Comparison of ENCODE assay signal across 14 cellular contexts in genomic region chr12:95574030-95574429, GRCh38. TPM values are rescaled to one million over a fixed set of nuclear protein-coding genes. Genes with fewer than 3 reads are reported as not detected.
A peak's percentile ranks its signal among the peaks of the same experiment; 100 is the strongest.
DNase-seq lines count a peak whose midpoint lies in the region; ATAC-seq and TF ChIP-seq lines count a peak whose summit lies in the region.
"Had no signal": no experiment of that assay in that cellular context is flagged by ENCODE, and none has a peak within 500 bp of the region (broad histone marks: within the 10 kb centered on the region; RNA-seq: fewer than 3 reads in every experiment).

No MANE protein-coding gene starts in this region.

- no peak overlapping the region for H3K9ac ChIP-seq in IMR-90 (ENCODE audit: low read depth, low read length)
- peak overlapping the region; percentile 62 for H3K9ac ChIP-seq in iPS-15b (ENCODE audit: low read depth, low read length)

- H2BK15ac ChIP-seq in IMR-90 (ENCODE audit: low read depth, low read length) = no peak overlapping the region

- H3K27ac Mint-ChIP-seq in CD4-positive, CD25-positive, alpha-beta regulatory T cell = no peak overlapping the region

- H2AK9ac ChIP-seq in IMR-90 (replicated peaks; ENCODE audit: low read depth, low read length, poor library complexity) = peak overlapping the region; percentile 7

- H3K27ac ChIP-seq in CD4-positive, CD25-positive, alpha-beta regulatory T cell (ENCODE audit: insufficient read depth, low read length, poor library complexity, severe bottlenecking) = no peak overlapping the region
- H3K27ac ChIP-seq in IMR-90 (ENCODE audit: insufficient read depth, low read length) = no peak overlapping the region
- H3K27ac ChIP-seq in foreskin keratinocyte = no peak overlapping the region
- H3K27ac ChIP-seq in PC-9 = no peak overlapping the region
- H3K27ac ChIP-seq: uterus had no signal

- H2BK120ac ChIP-seq in IMR-90 (ENCODE audit: low read depth, low read length) = peak overlapping the region; percentile 54; the same call in 1 of the 2 replicates

- H3K4me2 ChIP-seq in IMR-90 (ENCODE audit: low read depth, low read length) (no peak overlapping the region; the same call in 1 of the 2 replicates), PC-9 (no peak overlapping the region)

- H3K4me3 Mint-ChIP-seq in CD4-positive, CD25-positive, alpha-beta regulatory T cell = peak overlapping the region in 3 of 4 donors; percentile 4 to 61 (median 33)

- no peaks in the 10 kb centered on the region for H4K20me1 ChIP-seq in IMR-90 (ENCODE audit: insufficient read depth, low read length)
- H4K20me1 ChIP-seq in PC-9 (ENCODE audit: insufficient read depth) = no peaks in the 10 kb centered on the region

- peaks cover 20% of the 10 kb centered on the region for H3K27me3 Mint-ChIP-seq in CD4-positive, CD25-positive, alpha-beta regulatory T cell

- TF ChIP-seq RAD21 in IMR-90 (IDR thresholded peaks at IDR 0.05; ENCODE audit: low read length) = no peak

- no peak overlapping the region for H2BK5ac ChIP-seq in IMR-90 (ENCODE audit: low read depth, low read length, poor library complexity, severe bottlenecking)

- peaks cover 0 to 3% (median 0%) of the 10 kb centered on the region in 7 donors for H3K9me3 Mint-ChIP-seq in CD4-positive, CD25-positive, alpha-beta regulatory T cell

- peak in 1 of 2 donors; percentile 28 for ATAC-seq in CD4-positive, CD25-positive, alpha-beta regulatory T cell (ENCODE audit: low read depth in 2 of 2)
- ATAC-seq in GM21717 (IDR thresholded peaks at IDR 0.05; ENCODE audit: unreplicated experiment) = peak; percentile 46
- ATAC-seq in IMR-90 (ENCODE audit: low read depth) = no peak
- ATAC-seq in HG02852 (IDR thresholded peaks at IDR 0.05; ENCODE audit: unreplicated experiment) = no peak
- ATAC-seq in foreskin keratinocyte = no peak

- TF ChIP-seq CTCF in IMR-90 (conservative IDR thresholded peaks at IDR 0.05; ENCODE audit: low read depth, low read length) (no peak), foreskin keratinocyte (conservative IDR thresholded peaks at IDR 0.05) (no peak), PC-9 (conservative IDR thresholded peaks at IDR 0.05) (no peak)

- CTCF ChIA-PET in IMR-90 (lab: Yijun Ruan, JAX) = interaction anchor here (1.2 to 2.0 kb wide), 2 partner anchors 8 to 238 kb away, joined by 3 to 7 read pairs; no protein-coding TSS in a partner anchor
- CTCF ChIA-PET in PC-9 (lab: Charles Lee) = no interaction called here

- POLR2A ChIA-PET in IMR-90 (lab: Charles Lee; ENCODE audit: unreplicated experiment) (no interaction called here), PC-9 (lab: Charles Lee; ENCODE audit: unreplicated experiment) (no interaction called here)

- peak overlapping the region; percentile 36; the same call in 1 of the 2 replicates for H4K5ac ChIP-seq in IMR-90 (ENCODE audit: low read depth, low read length)

- no peak overlapping the region for H3K56ac ChIP-seq in IMR-90 (ENCODE audit: extremely low read depth, insufficient read depth, low read length)

- no peak overlapping the region for H3K4me3 ChIP-seq in CD4-positive, CD25-positive, alpha-beta regulatory T cell (ENCODE audit: low read depth, low read length)
- no peak overlapping the region for H3K4me3 ChIP-seq in IMR-90 (ENCODE audit: insufficient read depth, low read depth, low read length)
- H3K4me3 ChIP-seq in iPS-15b (ENCODE audit: low read depth, low read length) = peak overlapping the region; percentile 28
- H3K4me3 ChIP-seq in PC-9 = no peak overlapping the region
- H3K4me3 ChIP-seq: uterus had no signal

- no peak overlapping the region for H3K14ac ChIP-seq in IMR-90 (replicated peaks; ENCODE audit: low read depth, low read length)

- no peak overlapping the region for H2BK20ac ChIP-seq in IMR-90 (ENCODE audit: low read depth, low read length)

- peaks cover 1% of the 10 kb centered on the region for H3K27me3 ChIP-seq in CD4-positive, CD25-positive, alpha-beta regulatory T cell (ENCODE audit: control insufficient read depth, insufficient read depth, low read length)
- H3K27me3 ChIP-seq in IMR-90 (ENCODE audit: control insufficient read depth, insufficient read depth, low read length) (no peaks in the 10 kb centered on the region), iPS-15b (ENCODE audit: control insufficient read depth, insufficient read depth, low read length) (no peaks in the 10 kb centered on the region), foreskin keratinocyte (peaks cover 11% of the 10 kb centered on the region), PC-9 (ENCODE audit: insufficient read depth, low read depth) (no peaks in the 10 kb centered on the region)
- H3K27me3 ChIP-seq: uterus had no signal

- no peaks in the 10 kb centered on the region for H3K36me3 ChIP-seq in CD4-positive, CD25-positive, alpha-beta regulatory T cell (ENCODE audit: control insufficient read depth, insufficient read depth, low read length)
- no peaks in the 10 kb centered on the region for H3K36me3 ChIP-seq in IMR-90 (ENCODE audit: control insufficient read depth, insufficient read depth, low read length)
- H3K36me3 ChIP-seq in iPS-15b (ENCODE audit: control insufficient read depth, insufficient read depth, low read length) = no peaks in the 10 kb centered on the region
- no peaks in the 10 kb centered on the region for H3K36me3 ChIP-seq in PC-9 (ENCODE audit: low read depth)
- H3K36me3 ChIP-seq: uterus had no signal

- no peaks in the 10 kb centered on the region for H3K9me1 ChIP-seq in IMR-90 (ENCODE audit: insufficient read depth, low read length)

- dilution Hi-C loops in IMR-90 (cut with HindIII; ENCODE audit: low sequenced_read_pairs, unreplicated experiment) = no loop called here

- no peaks in the 10 kb centered on the region for H3K9me3 ChIP-seq in CD4-positive, CD25-positive, alpha-beta regulatory T cell (ENCODE audit: control insufficient read depth in 2 of 2, low read length in 2 of 2)
- no peaks in the 10 kb centered on the region for H3K9me3 ChIP-seq in IMR-90 (ENCODE audit: control insufficient read depth, insufficient read depth, low read length)
- H3K9me3 ChIP-seq in iPS-15b (ENCODE audit: control insufficient read depth, insufficient read depth, low read length) = no peaks in the 10 kb centered on the region
- no peaks in the 10 kb centered on the region for H3K9me3 ChIP-seq in PC-9 (ENCODE audit: insufficient read depth, low read depth)
- H3K9me3 ChIP-seq: uterus had no signal

- no peaks in the 10 kb centered on the region for H3K4me1 ChIP-seq in CD4-positive, CD25-positive, alpha-beta regulatory T cell (ENCODE audit: control insufficient read depth, insufficient read depth, low read length, poor library complexity, severe bottlenecking)
- H3K4me1 ChIP-seq in IMR-90 (ENCODE audit: control insufficient read depth, insufficient read depth, low read length) = peaks cover 4% of the 10 kb centered on the region
- peaks cover 24% of the 10 kb centered on the region for H3K4me1 ChIP-seq in iPS-15b (ENCODE audit: control insufficient read depth, insufficient read depth, low read length)
- no peaks in the 10 kb centered on the region for H3K4me1 ChIP-seq in foreskin keratinocyte
- H3K4me1 ChIP-seq in PC-9 (replicated peaks; ENCODE audit: insufficient read depth) = no peaks in the 10 kb centered on the region
- H3K4me1 ChIP-seq: uterus had no signal

- in situ Hi-C loops in IMR-90 (cut with MboI; ENCODE audit: low sequenced_read_pairs) = no loop called here

- H3K4me1 Mint-ChIP-seq in CD4-positive, CD25-positive, alpha-beta regulatory T cell = peaks cover 0 to 6% (median 0%) of the 10 kb centered on the region in 4 donors

- 0 out of 2 replicates have a peak overlapping the region, but pooled peaks have one; percentile 3 for H3K23ac ChIP-seq in IMR-90 (ENCODE audit: low read depth, low read length)

- TF ChIP-seq POLR2A in IMR-90 (IDR thresholded peaks at IDR 0.05; ENCODE audit: low read depth, low read length) = no peak

- 0 out of 2 replicates have a peak overlapping the region, but pooled peaks have one; percentile 17 for H4K91ac ChIP-seq in IMR-90 (ENCODE audit: insufficient read depth, low read depth, low read length)

- WGBS in IMR-90 (ENCODE audit: extremely low coverage in 2 of 2, insufficient read length in 1 of 2), 2 experiments = 80% methylated on average over 2 of the region's 7 CpGs; no CpG with 5 or more reads in 1 of the 2 experiments

- no peaks in the 10 kb centered on the region for H3K79me2 ChIP-seq in PC-9 (ENCODE audit: low read depth)

- no peak for DNase-seq in CD4-positive, CD25-positive, alpha-beta regulatory T cell
- DNase-seq in IMR-90 (no peak), foreskin keratinocyte (no peak), PC-9 (no peak), NCI-H1436 treated with DMSO at 0.1 percent for 48 hours (lab: John Stamatoyannopoulos, UW) (no peak)
- DNase-seq: dorsolateral prefrontal cortex, left cardiac atrium, NCI-H1694, NCI-H82, SIG-M5, uterus had no signal

- H2AK5ac ChIP-seq in IMR-90 (ENCODE audit: low read depth, low read length) = no peak overlapping the region

- intact Hi-C loops in IMR-90 (cut with micrococcal nuclease) (loop anchor here (5.0 kb wide), 1 partner anchor 237 kb away; no protein-coding TSS in a partner anchor), PC-9 (cut with micrococcal nuclease; ENCODE audit: unreplicated experiment) (no loop called here)

- no peaks in the 10 kb centered on the region for H3K79me1 ChIP-seq in IMR-90 (ENCODE audit: low read depth in 1 of 2, low read length in 2 of 2)

- H3K9me2 ChIP-seq in PC-9 (ENCODE audit: insufficient read depth) = no peaks in the 10 kb centered on the region

- peak overlapping the region; percentile 1; the same call in 1 of the 2 replicates for H3K4ac ChIP-seq in IMR-90 (ENCODE audit: low read depth, low read length)

- H2AFZ ChIP-seq in IMR-90 (replicated peaks; ENCODE audit: low read length, poor library complexity) (peak overlapping the region; percentile 78), PC-9 (no peak overlapping the region)

- H3K36me3 Mint-ChIP-seq in CD4-positive, CD25-positive, alpha-beta regulatory T cell = no peaks in the 10 kb centered on the region

- H3F3A ChIP-seq in PC-9 (ENCODE audit: insufficient read depth, low read depth) = no peaks in the 10 kb centered on the region

- peak overlapping the region; percentile 25 for H3K18ac ChIP-seq in IMR-90 (ENCODE audit: low read depth, low read length)

- BruUV-seq in IMR-90 (replicated peaks; lab: Mats Ljungman, UMichigan) (no TSS peak), PC-9 (replicated peaks; lab: Mats Ljungman, UMichigan) (no TSS peak)

- H4K8ac ChIP-seq in IMR-90 (ENCODE audit: low read depth in 2 of 2, low read length in 2 of 2) = peak overlapping the region; percentile 10 to 31; a peak in 2 of 4 replicates

TF ChIP-seq in IMR-90, 13 proteins besides CTCF, POLR2A, EP300 and RAD21:
- TF ChIP-seq RFX5 (IDR thresholded peaks at IDR 0.05; ENCODE audit: low read depth, low read length) (no peak), NFE2L2 (IDR thresholded peaks at IDR 0.05; ENCODE audit: low read depth, low read length) (no peak)

RNA-seq across cellular contexts. Expression of gene USP44, which starts 22.8 kb away (rescaled TPM):
- 1.4 TPM for total RNA-seq in CD4-positive, CD25-positive, alpha-beta regulatory T cell
- 1 to 10 TPM in 3 of 4 donors, under 1 TPM in 1; 0.86 to 2.9 (median 2.1) TPM for polyA plus RNA-seq in CD4-positive, CD25-positive, alpha-beta regulatory T cell
- total RNA-seq in IMR-90 (2012; rRNA removed) = 33.5 and 40.3 TPM in 2 replicates
- 10.3 and 13.0 TPM in 2 replicates for polyA plus RNA-seq in IMR-90 (2012; rRNA removed)
- 5.0 and 5.1 TPM in 2 replicates for polyA plus RNA-seq in IMR-90 (2012; cell fraction: cytosol; rRNA removed)
- polyA plus RNA-seq in IMR-90 (2012; cell fraction: nucleus; rRNA removed; ENCODE audit: low replicate concordance) = 6.5 and 43.3 TPM in 2 replicates
- 0.03 TPM in 1 of 2 replicates, not detected in the other for total RNA-seq in foreskin keratinocyte
- not detected in 2 replicates for polyA plus RNA-seq in foreskin keratinocyte
- total RNA-seq in PC-9 (2021) = 1.0 and 1.3 TPM in 2 replicates

Comparison
In these comparisons a context has a peak if more than half of its experiments do, and no peak if none do; other contexts are left out.
1. RNA of gene USP44, which starts 22.8 kb away (total RNA-seq): 33.5 to 40.3 TPM in IMR-90; 1.4 TPM in CD4-positive, CD25-positive, alpha-beta regulatory T cell (single experiment), 1.0 to 1.3 TPM in PC-9 and 0.03 TPM in foreskin keratinocyte; every median in the first group is over 10 times any median in the second.